ENCODE assay signal across 1 cellular context in the genomic region with DNA sequence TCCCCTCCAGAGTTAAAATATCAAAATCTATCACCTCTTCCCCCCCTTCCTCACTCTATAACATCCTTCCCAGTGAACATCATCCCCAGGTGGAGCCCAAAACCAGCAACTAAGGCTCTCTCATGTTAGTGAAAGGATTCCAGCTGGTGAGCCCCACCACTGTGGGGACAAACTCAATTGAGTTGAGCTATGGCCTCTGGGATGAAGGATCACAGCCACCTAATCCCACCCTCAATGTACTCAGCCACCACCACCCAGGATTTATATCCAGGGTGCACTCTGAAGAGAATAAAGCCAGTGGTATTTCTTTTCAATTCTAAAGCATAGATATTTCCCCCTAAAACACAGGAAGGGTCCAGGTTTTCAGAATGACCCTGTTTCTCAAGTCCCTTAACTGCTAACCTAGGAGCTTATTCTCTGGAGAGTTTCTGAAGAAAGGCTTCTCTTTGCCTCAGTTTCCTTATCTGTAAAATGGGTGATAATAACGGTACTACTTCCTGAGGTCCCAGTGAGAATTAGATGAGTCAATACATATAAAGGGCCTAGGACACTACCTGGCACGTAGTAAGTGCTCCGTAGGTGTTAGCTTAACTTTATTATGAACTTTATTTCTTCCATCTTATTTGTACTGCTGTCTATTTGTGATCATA.
TF ChIP-seq lines count a peak whose summit lies in the region.

No MANE protein-coding gene starts in this region.

TF ChIP-seq in H1, 55 proteins besides CTCF, POLR2A, EP300 and RAD21:
- TF ChIP-seq POLR2AphosphoS5 (IDR thresholded peaks at IDR 0.05; ENCODE audit: low read depth, low read length) (peak; percentile 37), EZH2 (IDR thresholded peaks at IDR 0.05; ENCODE audit: low read depth, low read length, severe bottlenecking) (no peak), EGR1 (IDR thresholded peaks at IDR 0.05; ENCODE audit: borderline replicate concordance, low read depth, low read length) (no peak), KDM1A (IDR thresholded peaks at IDR 0.05; ENCODE audit: borderline replicate concordance, low read length) (0 out of 2 replicates have a peak, but pooled peaks have one; percentile 54), CHD1 (IDR thresholded peaks at IDR 0.05; ENCODE audit: low read depth, low read length) (no peak), SIN3A (conservative IDR thresholded peaks at IDR 0.05 in 1 of 2, IDR thresholded peaks at IDR 0.05 in 1 of 2; ENCODE audit: low read depth in 1 of 2, low read length in 2 of 2) (no peak), KDM5A (IDR thresholded peaks at IDR 0.05; ENCODE audit: low read length) (no peak), CTBP2 (IDR thresholded peaks at IDR 0.05; ENCODE audit: borderline replicate concordance, insufficient read depth, insufficient read length, low read length) (no peak), FOSL1 (IDR thresholded peaks at IDR 0.05; ENCODE audit: insufficient read depth, low read depth, low read length) (no peak), SUZ12 (IDR thresholded peaks at IDR 0.05; ENCODE audit: low read length) (no peak), TAF7 (optimal IDR thresholded peaks at IDR 0.05; ENCODE audit: borderline replicate concordance, low read depth, low read length) (no peak)
